Comparison of ENCODE assay signal across 8 cellular contexts in genomic region chr4:47032405-47033106, GRCh38.
DNase-seq lines count a peak whose midpoint lies in the region; ATAC-seq and TF ChIP-seq lines count a peak whose summit lies in the region.

No MANE protein-coding gene starts in this region.

- TF ChIP-seq CTCF in DND-41 (IDR thresholded peaks at IDR 0.05; ENCODE audit: borderline replicate concordance, extremely low read depth, low read length, poor library complexity, severe bottlenecking) (peak; percentile 33), RWPE1 (conservative IDR thresholded peaks at IDR 0.05; ENCODE audit: low read depth) (peak; percentile 69), astrocyte of the spinal cord (IDR thresholded peaks at IDR 0.05; ENCODE audit: low read depth, low read length) (peak; percentile 86), retinal pigment epithelial cell (conservative IDR thresholded peaks at IDR 0.05; ENCODE audit: low read depth, low read length) (peak; percentile 89)

- no peaks in the 10 kb centered on the region for H3K36me3 ChIP-seq in DND-41 (ENCODE audit: insufficient read depth, low read length)

- CTCF ChIA-PET in RWPE1 (lab: Yijun Ruan, JAX): interaction anchor here (0.6 to 1.2 kb wide), 5 partner anchors 13 to 66 kb away, joined by 3 to 5 read pairs (median 3); no protein-coding TSS in a partner anchor

- no peaks in the 10 kb centered on the region for H4K20me1 ChIP-seq in DND-41 (ENCODE audit: insufficient read depth, low read length)

- no peaks in the 10 kb centered on the region for H3K27me3 ChIP-seq in DND-41 (ENCODE audit: insufficient read depth, low read length, poor library complexity)

- H3K4me3 ChIP-seq in DND-41 (ENCODE audit: low read depth in 1 of 2, low read length in 2 of 2) (no peak overlapping the region), astrocyte of the spinal cord (ENCODE audit: low read depth, low read length) (peak overlapping the region; percentile 62), retinal pigment epithelial cell (ENCODE audit: low read length) (peak overlapping the region; percentile 70)

- POLR2A ChIA-PET in RWPE1 (lab: Yijun Ruan, JAX; ENCODE audit: low non-redundant PET): no interaction called here

- no peak overlapping the region for H2AFZ ChIP-seq in DND-41 (ENCODE audit: low read depth, low read length)

- no peak overlapping the region for H3K27ac ChIP-seq in DND-41 (ENCODE audit: low read length)
- no peak overlapping the region for H3K27ac ChIP-seq in RWPE1

- H3K79me2 ChIP-seq in DND-41 (ENCODE audit: insufficient read depth, low read length): no peaks in the 10 kb centered on the region

- no peak overlapping the region for H3K9ac ChIP-seq in DND-41 (ENCODE audit: low read depth, low read length)

- DNase-seq in DND-41 (no peak), HK-2 (ENCODE audit: unreplicated experiment) (peak; percentile 66), RWPE1 (ENCODE audit: low spot score) (peak; percentile 26), astrocyte of the spinal cord (ENCODE audit: low read depth, low spot score) (peak; percentile 51), hippocampal formation (lab: John Stamatoyannopoulos, UW) (peak; percentile 66 to 70), retinal pigment epithelial cell (ENCODE audit: low read depth) (peak; percentile 9), NCI-H2029 (lab: John Stamatoyannopoulos, UW) (no peak)

- ATAC-seq in DND-41 (ENCODE audit: insufficient read depth, low read depth) (no peak), GM21381 (IDR thresholded peaks at IDR 0.05; ENCODE audit: unreplicated experiment) (peak; percentile 90)

- in situ Hi-C loops in astrocyte of the spinal cord (cut with HindIII; ENCODE audit: low sequenced_read_pairs): no loop called here

- no peaks in the 10 kb centered on the region for H3K9me3 ChIP-seq in DND-41 (ENCODE audit: insufficient read depth, low read length, severe bottlenecking)

- H3K4me1 ChIP-seq in DND-41 (ENCODE audit: insufficient read depth, low read length): no peaks in the 10 kb centered on the region

- no peak overlapping the region for H3K4me2 ChIP-seq in DND-41 (ENCODE audit: insufficient read depth, low read length)

Comparison
In these comparisons a context has a peak if more than half of its experiments do, and no peak if none do; other contexts are left out.
1. DNase-seq: peak in HK-2 (single experiment), RWPE1 (single experiment), astrocyte of the spinal cord (single experiment), hippocampal formation (2 of 2) and retinal pigment epithelial cell (single experiment); none in DND-41 (single experiment) and NCI-H2029 (single experiment).
2. H3K4me3 ChIP-seq: peak in astrocyte of the spinal cord (single experiment) and retinal pigment epithelial cell (single experiment); none in DND-41 (0 of 2).
3. CTCF ChIP-seq: peak in every context shown above with its lines; median percentile 89 in retinal pigment epithelial cell; 86 in astrocyte of the spinal cord; 69 in RWPE1; 33 in DND-41.